Comparison of ENCODE assay signal across 1 cellular context in the genomic region with DNA sequence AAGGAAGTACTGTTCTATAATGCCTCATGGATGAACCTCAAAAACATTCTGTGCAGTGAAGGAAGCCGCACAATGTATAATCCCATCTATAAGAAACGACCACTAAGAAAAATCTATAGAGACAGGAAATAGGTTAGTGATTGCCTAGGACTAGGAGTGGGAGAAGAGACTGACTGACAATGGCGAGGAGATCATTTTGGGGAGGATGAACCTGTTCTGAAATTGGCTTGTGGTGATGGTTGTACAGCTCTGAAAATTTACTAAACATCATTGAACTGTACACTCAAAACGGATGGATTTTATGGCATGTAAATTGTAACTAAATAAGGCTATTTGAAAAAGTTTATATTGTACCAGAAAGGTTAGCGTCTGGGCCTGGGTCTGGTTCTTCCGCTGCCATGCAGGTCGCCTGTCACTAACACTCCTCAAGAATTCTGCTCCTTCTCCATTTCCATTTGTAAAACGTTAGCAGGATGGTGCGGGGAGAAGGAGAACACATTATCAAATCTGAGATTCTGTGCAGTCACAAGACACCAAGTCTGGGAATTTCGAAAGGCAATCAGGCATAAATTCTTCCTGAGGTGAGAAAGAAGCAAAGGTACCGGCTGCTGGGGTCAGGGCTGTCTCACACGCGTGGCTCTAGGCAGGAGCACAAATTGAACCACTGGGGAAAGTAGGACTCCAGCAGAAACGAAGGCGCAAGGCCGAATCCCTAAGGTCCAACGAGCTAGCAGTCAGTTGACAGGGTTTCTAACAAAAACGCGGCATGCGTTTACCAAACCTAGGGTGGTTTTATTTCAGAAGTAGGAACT.
TF ChIP-seq lines count a peak whose summit lies in the region.

No MANE protein-coding gene starts in this region.

TF ChIP-seq in HepG2, 621 proteins besides CTCF, POLR2A, EP300 and RAD21 (continued from another document):
- TF ChIP-seq, protein P1, sequence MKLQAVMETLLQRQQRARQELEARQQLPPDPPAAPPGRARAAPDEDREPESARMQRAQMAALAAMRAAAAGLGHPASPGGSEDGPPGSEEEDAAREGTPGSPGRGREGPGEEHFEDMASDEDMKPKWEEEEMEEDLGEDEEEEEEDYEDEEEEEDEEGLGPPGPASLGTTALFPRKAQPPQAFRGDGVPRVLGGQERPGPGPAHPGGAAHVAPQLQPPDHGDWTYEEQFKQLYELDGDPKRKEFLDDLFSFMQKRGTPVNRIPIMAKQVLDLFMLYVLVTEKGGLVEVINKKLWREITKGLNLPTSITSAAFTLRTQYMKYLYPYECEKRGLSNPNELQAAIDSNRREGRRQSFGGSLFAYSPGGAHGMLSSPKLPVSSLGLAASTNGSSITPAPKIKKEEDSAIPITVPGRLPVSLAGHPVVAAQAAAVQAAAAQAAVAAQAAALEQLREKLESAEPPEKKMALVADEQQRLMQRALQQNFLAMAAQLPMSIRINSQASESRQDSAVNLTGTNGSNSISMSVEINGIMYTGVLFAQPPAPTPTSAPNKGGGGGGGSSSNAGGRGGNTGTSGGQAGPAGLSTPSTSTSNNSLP (IDR thresholded peaks at IDR 0.05; ENCODE audit: low read depth, low read length): 0 out of 2 replicates have a peak, but pooled peaks have one; percentile 8
- no peak for TF ChIP-seq ATF1 (CRISPR knock-in tag; IDR thresholded peaks at IDR 0.05)
- TF ChIP-seq MTF2 (CRISPR knock-in tag; IDR thresholded peaks at IDR 0.05; ENCODE audit: borderline replicate concordance): no peak
- 0 out of 2 replicates have a peak, but pooled peaks have one; percentile 6 for TF ChIP-seq ZNF724P (CRISPR knock-in tag; IDR thresholded peaks at IDR 0.05; ENCODE audit: borderline replicate concordance)
- peak; percentile 61; the same call in 1 of the 2 replicates for TF ChIP-seq SOX13 (IDR thresholded peaks at IDR 0.05)
- no peak; a peak in 1 of 4 replicates for TF ChIP-seq SOX13 (CRISPR knock-in tag; conservative IDR thresholded peaks at IDR 0.05 in 1 of 2, IDR thresholded peaks at IDR 0.05 in 1 of 2)
- TF ChIP-seq MBNL3 (CRISPR knock-in tag; conservative IDR thresholded peaks at IDR 0.05): no peak
- TF ChIP-seq, protein P2, sequence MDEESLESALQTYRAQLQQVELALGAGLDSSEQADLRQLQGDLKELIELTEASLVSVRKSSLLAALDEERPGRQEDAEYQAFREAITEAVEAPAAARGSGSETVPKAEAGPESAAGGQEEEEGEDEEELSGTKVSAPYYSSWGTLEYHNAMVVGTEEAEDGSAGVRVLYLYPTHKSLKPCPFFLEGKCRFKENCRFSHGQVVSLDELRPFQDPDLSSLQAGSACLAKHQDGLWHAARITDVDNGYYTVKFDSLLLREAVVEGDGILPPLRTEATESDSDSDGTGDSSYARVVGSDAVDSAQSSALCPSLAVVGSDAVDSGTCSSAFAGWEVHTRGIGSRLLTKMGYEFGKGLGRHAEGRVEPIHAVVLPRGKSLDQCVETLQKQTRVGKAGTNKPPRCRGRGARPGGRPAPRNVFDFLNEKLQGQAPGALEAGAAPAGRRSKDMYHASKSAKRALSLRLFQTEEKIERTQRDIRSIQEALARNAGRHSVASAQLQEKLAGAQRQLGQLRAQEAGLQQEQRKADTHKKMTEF (CRISPR knock-in tag; IDR thresholded peaks at IDR 0.05): no peak
- no peak for TF ChIP-seq YY1 (IDR thresholded peaks at IDR 0.05; ENCODE audit: insufficient read depth, insufficient replicate concordance, low read depth, low read length)
- TF ChIP-seq, protein P3, sequence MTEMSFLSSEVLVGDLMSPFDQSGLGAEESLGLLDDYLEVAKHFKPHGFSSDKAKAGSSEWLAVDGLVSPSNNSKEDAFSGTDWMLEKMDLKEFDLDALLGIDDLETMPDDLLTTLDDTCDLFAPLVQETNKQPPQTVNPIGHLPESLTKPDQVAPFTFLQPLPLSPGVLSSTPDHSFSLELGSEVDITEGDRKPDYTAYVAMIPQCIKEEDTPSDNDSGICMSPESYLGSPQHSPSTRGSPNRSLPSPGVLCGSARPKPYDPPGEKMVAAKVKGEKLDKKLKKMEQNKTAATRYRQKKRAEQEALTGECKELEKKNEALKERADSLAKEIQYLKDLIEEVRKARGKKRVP (CRISPR knock-in tag; IDR thresholded peaks at IDR 0.05): no peak
- TF ChIP-seq MTA1 (CRISPR knock-in tag; IDR thresholded peaks at IDR 0.05; ENCODE audit: borderline replicate concordance): no peak
- TF ChIP-seq KDM3A (CRISPR knock-in tag; IDR thresholded peaks at IDR 0.05; ENCODE audit: low read depth): no peak
- peak; percentile 24; the same call in 1 of the 2 replicates for TF ChIP-seq HIVEP1 (CRISPR knock-in tag; IDR thresholded peaks at IDR 0.05)
- peak; percentile 45; the same call in 1 of the 2 replicates for TF ChIP-seq ZNF256 (CRISPR knock-in tag; conservative IDR thresholded peaks at IDR 0.05)
- TF ChIP-seq ZNF33B (CRISPR knock-in tag; IDR thresholded peaks at IDR 0.05): peak; percentile 22; the same call in 1 of the 2 replicates
- no peak for TF ChIP-seq PCBP1 (IDR thresholded peaks at IDR 0.05; ENCODE audit: borderline replicate concordance, low read depth, low read length)
